Comparison of ENCODE assay signal across 18 cellular contexts in genomic region chr6:13531956-13532355, GRCh38.
"Had no signal": no experiment of that assay in that cellular context is flagged by ENCODE, and none has a peak within 500 bp of the region (broad histone marks: within the 10 kb centered on the region; RNA-seq: fewer than 3 reads in every experiment).

No MANE protein-coding gene starts in this region.

- DNase-seq: activated B cell treated with CpG ODN at 0.5 μM for 24 hours; activated CD4-positive, alpha-beta T cell treated with anti-CD3 and anti-CD28 coated beads, Interleukin-2, amount 10 ng/mL, durations not matched to agents 24 days and 14 days; activated naive CD4-positive, alpha-beta T cell treated with anti-CD3 and anti-CD28 coated beads for 36 hours; activated T-cell treated with anti-CD3 and anti-CD28 coated beads for 4 hours; heart right ventricle; mammary epithelial cell; naive thymus-derived CD8-positive, alpha-beta T cell; stimulated activated CD4-positive, alpha-beta T cell treated with anti-CD3 and anti-CD28 coated beads, Interleukin-12 subunit alpha, Interleukin-12 subunit beta, amount 100 ng/mL, for 4 hours; stimulated activated CD4-positive, alpha-beta T cell treated with anti-CD3 and anti-CD28 coated beads, Interleukin-2, amount 100 ng/mL, for 24 hours; stomach; T-helper 2 cell; testis; upper lobe of right lung had no signal

- H3K4me3 ChIP-seq: gastroesophageal sphincter, heart right ventricle, stomach, testis, upper lobe of right lung had no signal

- H3K27me3 ChIP-seq: gastroesophageal sphincter, heart right ventricle, neutrophil, stomach, testis, upper lobe of right lung had no signal

- ATAC-seq: activated T-helper 17 cell treated with anti-CD3 and anti-CD28 coated beads, Interleukin-2, amount 50 U/mL, for 72 hours; gastroesophageal sphincter; heart right ventricle; left lobe of liver; naive thymus-derived CD8-positive, alpha-beta T cell; upper lobe of right lung had no signal

- H3K27ac ChIP-seq: gastroesophageal sphincter, heart right ventricle, neutrophil, parathyroid adenoma, stomach, testis, upper lobe of right lung had no signal

- H3K36me3 ChIP-seq: gastroesophageal sphincter, heart right ventricle, neutrophil, stomach, upper lobe of right lung had no signal

- H3K9me3 ChIP-seq: gastroesophageal sphincter, heart right ventricle, neutrophil, stomach, testis, upper lobe of right lung had no signal
